Comparison of ENCODE assay signal across 8 cellular contexts in genomic region chr10:75111367-75111905, GRCh38.
DNase-seq lines count a peak whose midpoint lies in the region; ATAC-seq and TF ChIP-seq lines count a peak whose summit lies in the region.

TSS of gene SAMD8 (plus strand) at chr10:75111656. CDS start at chr10:75150529, 38,873 bp downstream.

- H3K4me3 Mint-ChIP-seq in memory B cell, result peak within 1 kb of the TSS; percentile 99

- H3K4me1 Mint-ChIP-seq in memory B cell, result peaks cover 15% of the 10 kb centered on the region

- peak within 1 kb of the TSS; percentile 77 for H3K4me3 ChIP-seq in AG09309 (ENCODE audit: control insufficient read depth, low read depth, low read length)

- no peaks in the 10 kb centered on the region for H3K9me3 Mint-ChIP-seq in memory B cell

- H3K27ac Mint-ChIP-seq in memory B cell, result peak within 1 kb of the TSS; percentile 97

- ATAC-seq in GM19035 (IDR thresholded peaks at IDR 0.05; ENCODE audit: unreplicated experiment) (peak; percentile 84), HG03469 (IDR thresholded peaks at IDR 0.05; ENCODE audit: unreplicated experiment) (peak; percentile 71), memory B cell (ENCODE audit: low read depth) (peak; percentile 75)

- H3K27me3 Mint-ChIP-seq in memory B cell, result no peaks in the 10 kb centered on the region

- peaks cover 2% of the 10 kb centered on the region for H3K36me3 Mint-ChIP-seq in memory B cell

- peak; percentile 25 for TF ChIP-seq CTCF in AG09309 (IDR thresholded peaks at IDR 0.05; ENCODE audit: control insufficient read depth, insufficient read depth, low read depth, low read length, missing control alignments)

- DNase-seq in AG09309 (ENCODE audit: low read depth) (peak; percentile 71), memory B cell (ENCODE audit: low spot score in 2 of 2) (peak; percentile 95 to 97)
- peak; percentile 91 for DNase-seq in NK-92 treated with Interleukin-12 subunit alpha and Interleukin-12 subunit beta, amount 100 ng/mL, for 24 hours (lab: John Stamatoyannopoulos, UW)
- DNase-seq in activated CD8-positive, alpha-beta memory T cell treated with anti-CD3 and anti-CD28 coated beads for 4 hours (ENCODE audit: low read depth in 2 of 2), result peak; percentile 87 to 93
- peak; percentile 92 for DNase-seq in effector CD8-positive, alpha-beta T cell (lab: John Stamatoyannopoulos, UW)
- peak; percentile 93 to 97 (median 97) for DNase-seq in stimulated activated CD4-positive, alpha-beta T cell treated with anti-CD3 and anti-CD28 coated beads, TNF-alpha, amount 100 ng/mL, for 48 hours (ENCODE audit: low read depth in 3 of 3)

Comparison
In these comparisons a context has a peak if more than half of its experiments do, and no peak if none do; other contexts are left out.
1. Peak in every context shown above with its lines: DNase-seq, ATAC-seq and H3K4me3 ChIP-seq.